In the genomic region with DNA sequence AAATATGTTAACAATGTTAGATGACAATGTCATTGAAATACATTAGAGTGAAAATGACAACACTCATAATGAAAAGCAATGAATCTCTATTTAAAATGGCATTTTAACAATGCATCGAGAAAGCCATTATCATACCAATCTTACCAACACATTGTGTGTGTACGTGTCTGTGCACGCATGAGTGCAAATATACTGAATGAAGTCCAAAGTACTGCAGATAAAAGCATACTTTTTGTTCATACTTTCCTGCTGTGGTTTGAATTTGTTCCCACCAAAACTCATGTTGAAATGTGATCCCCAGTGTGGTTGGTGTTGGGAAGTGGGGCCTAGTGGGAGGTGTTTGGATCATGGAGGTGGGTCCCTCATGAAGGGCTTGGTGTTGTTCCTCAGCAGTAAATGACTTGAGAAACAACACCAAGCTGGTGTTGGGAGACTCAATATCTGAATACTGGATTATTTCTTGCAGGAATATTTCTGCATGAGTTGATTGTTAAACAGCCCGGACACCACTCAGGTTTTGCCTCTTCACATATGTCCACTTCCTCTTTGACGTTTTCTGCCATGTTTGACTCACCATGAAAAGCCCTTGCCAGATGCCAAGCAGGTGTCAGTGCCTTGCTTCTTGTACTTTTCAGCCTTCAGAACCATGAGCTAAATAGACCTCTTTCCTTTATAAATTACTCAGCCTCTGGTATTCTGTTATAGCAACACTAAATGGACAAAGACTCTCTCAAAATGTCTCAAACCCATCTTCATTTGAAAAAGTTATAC, we compare ENCODE assay signal across 1 cellular context.
TF ChIP-seq lines count a peak whose summit lies in the region.

No MANE protein-coding gene starts in this region.

TF ChIP-seq in HEK293, 187 proteins besides CTCF, POLR2A, EP300 and RAD21 (continued from another document):
- TF ChIP-seq, protein P1, sequence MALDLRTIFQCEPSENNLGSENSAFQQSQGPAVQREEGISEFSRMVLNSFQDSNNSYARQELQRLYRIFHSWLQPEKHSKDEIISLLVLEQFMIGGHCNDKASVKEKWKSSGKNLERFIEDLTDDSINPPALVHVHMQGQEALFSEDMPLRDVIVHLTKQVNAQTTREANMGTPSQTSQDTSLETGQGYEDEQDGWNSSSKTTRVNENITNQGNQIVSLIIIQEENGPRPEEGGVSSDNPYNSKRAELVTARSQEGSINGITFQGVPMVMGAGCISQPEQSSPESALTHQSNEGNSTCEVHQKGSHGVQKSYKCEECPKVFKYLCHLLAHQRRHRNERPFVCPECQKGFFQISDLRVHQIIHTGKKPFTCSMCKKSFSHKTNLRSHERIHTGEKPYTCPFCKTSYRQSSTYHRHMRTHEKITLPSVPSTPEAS (tag by site-specific recombination; IDR thresholded peaks at IDR 0.05): no peak
- TF ChIP-seq ZBTB17 (tag by site-specific recombination; IDR thresholded peaks at IDR 0.05): peak; percentile 55; the same call in 1 of the 2 replicates
- no peak for TF ChIP-seq ZNF341 (tag by site-specific recombination; IDR thresholded peaks at IDR 0.05; ENCODE audit: low read depth)
- no peak for TF ChIP-seq ZFP41 (tag by site-specific recombination; IDR thresholded peaks at IDR 0.05; ENCODE audit: borderline replicate concordance)
- TF ChIP-seq ZNF366 (tag by site-specific recombination; conservative IDR thresholded peaks at IDR 0.05): 0 out of 2 replicates have a peak, but pooled peaks have one; percentile 16
- TF ChIP-seq ZNF354C (tag by site-specific recombination; IDR thresholded peaks at IDR 0.05; ENCODE audit: borderline replicate concordance, low read depth): no peak
- TF ChIP-seq IKZF3 (tag by site-specific recombination; IDR thresholded peaks at IDR 0.05): no peak
- peak; percentile 85 for TF ChIP-seq BCL11A (tag by site-specific recombination; IDR thresholded peaks at IDR 0.05; ENCODE audit: low read depth)
- no peak for TF ChIP-seq ZNF175 (tag by site-specific recombination; IDR thresholded peaks at IDR 0.05)
- TF ChIP-seq, protein P2, sequence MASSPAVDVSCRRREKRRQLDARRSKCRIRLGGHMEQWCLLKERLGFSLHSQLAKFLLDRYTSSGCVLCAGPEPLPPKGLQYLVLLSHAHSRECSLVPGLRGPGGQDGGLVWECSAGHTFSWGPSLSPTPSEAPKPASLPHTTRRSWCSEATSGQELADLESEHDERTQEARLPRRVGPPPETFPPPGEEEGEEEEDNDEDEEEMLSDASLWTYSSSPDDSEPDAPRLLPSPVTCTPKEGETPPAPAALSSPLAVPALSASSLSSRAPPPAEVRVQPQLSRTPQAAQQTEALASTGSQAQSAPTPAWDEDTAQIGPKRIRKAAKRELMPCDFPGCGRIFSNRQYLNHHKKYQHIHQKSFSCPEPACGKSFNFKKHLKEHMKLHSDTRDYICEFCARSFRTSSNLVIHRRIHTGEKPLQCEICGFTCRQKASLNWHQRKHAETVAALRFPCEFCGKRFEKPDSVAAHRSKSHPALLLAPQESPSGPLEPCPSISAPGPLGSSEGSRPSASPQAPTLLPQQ (tag by site-specific recombination; IDR thresholded peaks at IDR 0.05): peak; percentile 81
- no peak for TF ChIP-seq ZNF645 (tag by site-specific recombination; IDR thresholded peaks at IDR 0.05)
- peak; percentile 45; the same call in 1 of the 2 replicates for TF ChIP-seq ZNF629 (tag by site-specific recombination; IDR thresholded peaks at IDR 0.05)
- TF ChIP-seq, protein P3, sequence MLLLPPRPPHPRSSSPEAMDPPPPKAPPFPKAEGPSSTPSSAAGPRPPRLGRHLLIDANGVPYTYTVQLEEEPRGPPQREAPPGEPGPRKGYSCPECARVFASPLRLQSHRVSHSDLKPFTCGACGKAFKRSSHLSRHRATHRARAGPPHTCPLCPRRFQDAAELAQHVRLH (tag by site-specific recombination; IDR thresholded peaks at IDR 0.05): 0 out of 2 replicates have a peak, but pooled peaks have one; percentile 25
- TF ChIP-seq, protein P4, sequence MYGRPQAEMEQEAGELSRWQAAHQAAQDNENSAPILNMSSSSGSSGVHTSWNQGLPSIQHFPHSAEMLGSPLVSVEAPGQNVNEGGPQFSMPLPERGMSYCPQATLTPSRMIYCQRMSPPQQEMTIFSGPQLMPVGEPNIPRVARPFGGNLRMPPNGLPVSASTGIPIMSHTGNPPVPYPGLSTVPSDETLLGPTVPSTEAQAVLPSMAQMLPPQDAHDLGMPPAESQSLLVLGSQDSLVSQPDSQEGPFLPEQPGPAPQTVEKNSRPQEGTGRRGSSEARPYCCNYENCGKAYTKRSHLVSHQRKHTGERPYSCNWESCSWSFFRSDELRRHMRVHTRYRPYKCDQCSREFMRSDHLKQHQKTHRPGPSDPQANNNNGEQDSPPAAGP (tag by site-specific recombination; IDR thresholded peaks at IDR 0.05): no peak
- TF ChIP-seq, protein P5, sequence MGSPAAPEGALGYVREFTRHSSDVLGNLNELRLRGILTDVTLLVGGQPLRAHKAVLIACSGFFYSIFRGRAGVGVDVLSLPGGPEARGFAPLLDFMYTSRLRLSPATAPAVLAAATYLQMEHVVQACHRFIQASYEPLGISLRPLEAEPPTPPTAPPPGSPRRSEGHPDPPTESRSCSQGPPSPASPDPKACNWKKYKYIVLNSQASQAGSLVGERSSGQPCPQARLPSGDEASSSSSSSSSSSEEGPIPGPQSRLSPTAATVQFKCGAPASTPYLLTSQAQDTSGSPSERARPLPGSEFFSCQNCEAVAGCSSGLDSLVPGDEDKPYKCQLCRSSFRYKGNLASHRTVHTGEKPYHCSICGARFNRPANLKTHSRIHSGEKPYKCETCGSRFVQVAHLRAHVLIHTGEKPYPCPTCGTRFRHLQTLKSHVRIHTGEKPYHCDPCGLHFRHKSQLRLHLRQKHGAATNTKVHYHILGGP (tag by site-specific recombination; IDR thresholded peaks at IDR 0.05): peak; percentile 49; the same call in 1 of the 2 replicates
- TF ChIP-seq, protein P6, sequence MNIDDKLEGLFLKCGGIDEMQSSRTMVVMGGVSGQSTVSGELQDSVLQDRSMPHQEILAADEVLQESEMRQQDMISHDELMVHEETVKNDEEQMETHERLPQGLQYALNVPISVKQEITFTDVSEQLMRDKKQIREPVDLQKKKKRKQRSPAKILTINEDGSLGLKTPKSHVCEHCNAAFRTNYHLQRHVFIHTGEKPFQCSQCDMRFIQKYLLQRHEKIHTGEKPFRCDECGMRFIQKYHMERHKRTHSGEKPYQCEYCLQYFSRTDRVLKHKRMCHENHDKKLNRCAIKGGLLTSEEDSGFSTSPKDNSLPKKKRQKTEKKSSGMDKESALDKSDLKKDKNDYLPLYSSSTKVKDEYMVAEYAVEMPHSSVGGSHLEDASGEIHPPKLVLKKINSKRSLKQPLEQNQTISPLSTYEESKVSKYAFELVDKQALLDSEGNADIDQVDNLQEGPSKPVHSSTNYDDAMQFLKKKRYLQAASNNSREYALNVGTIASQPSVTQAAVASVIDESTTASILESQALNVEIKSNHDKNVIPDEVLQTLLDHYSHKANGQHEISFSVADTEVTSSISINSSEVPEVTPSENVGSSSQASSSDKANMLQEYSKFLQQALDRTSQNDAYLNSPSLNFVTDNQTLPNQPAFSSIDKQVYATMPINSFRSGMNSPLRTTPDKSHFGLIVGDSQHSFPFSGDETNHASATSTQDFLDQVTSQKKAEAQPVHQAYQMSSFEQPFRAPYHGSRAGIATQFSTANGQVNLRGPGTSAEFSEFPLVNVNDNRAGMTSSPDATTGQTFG (tag by site-specific recombination; IDR thresholded peaks at IDR 0.05; ENCODE audit: borderline replicate concordance): no peak
- TF ChIP-seq GLIS2 (tag by site-specific recombination; IDR thresholded peaks at IDR 0.05): 0 out of 2 replicates have a peak, but pooled peaks have one; percentile 17
- TF ChIP-seq ZNF830 (tag by site-specific recombination; IDR thresholded peaks at IDR 0.05; ENCODE audit: low read depth): no peak
- no peak for TF ChIP-seq ZNF514 (tag by site-specific recombination; IDR thresholded peaks at IDR 0.05)
- TF ChIP-seq ZNF561 (tag by site-specific recombination; IDR thresholded peaks at IDR 0.05; ENCODE audit: borderline replicate concordance): no peak
- TF ChIP-seq, protein P7, sequence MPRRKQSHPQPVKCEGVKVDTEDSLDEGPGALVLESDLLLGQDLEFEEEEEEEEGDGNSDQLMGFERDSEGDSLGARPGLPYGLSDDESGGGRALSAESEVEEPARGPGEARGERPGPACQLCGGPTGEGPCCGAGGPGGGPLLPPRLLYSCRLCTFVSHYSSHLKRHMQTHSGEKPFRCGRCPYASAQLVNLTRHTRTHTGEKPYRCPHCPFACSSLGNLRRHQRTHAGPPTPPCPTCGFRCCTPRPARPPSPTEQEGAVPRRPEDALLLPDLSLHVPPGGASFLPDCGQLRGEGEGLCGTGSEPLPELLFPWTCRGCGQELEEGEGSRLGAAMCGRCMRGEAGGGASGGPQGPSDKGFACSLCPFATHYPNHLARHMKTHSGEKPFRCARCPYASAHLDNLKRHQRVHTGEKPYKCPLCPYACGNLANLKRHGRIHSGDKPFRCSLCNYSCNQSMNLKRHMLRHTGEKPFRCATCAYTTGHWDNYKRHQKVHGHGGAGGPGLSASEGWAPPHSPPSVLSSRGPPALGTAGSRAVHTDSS (tag by site-specific recombination; IDR thresholded peaks at IDR 0.05): no peak
- TF ChIP-seq ZBTB8A (tag by site-specific recombination; IDR thresholded peaks at IDR 0.05): 0 out of 2 replicates have a peak, but pooled peaks have one; percentile 17
- no peak for TF ChIP-seq ZNF571 (tag by site-specific recombination; IDR thresholded peaks at IDR 0.05)
- TF ChIP-seq ZNF362 (tag by site-specific recombination; IDR thresholded peaks at IDR 0.05): peak; percentile 70; the same call in 1 of the 2 replicates
- peak; percentile 44; the same call in 1 of the 2 replicates for TF ChIP-seq SP3 (tag by site-specific recombination; IDR thresholded peaks at IDR 0.05)
- TF ChIP-seq, protein P8, sequence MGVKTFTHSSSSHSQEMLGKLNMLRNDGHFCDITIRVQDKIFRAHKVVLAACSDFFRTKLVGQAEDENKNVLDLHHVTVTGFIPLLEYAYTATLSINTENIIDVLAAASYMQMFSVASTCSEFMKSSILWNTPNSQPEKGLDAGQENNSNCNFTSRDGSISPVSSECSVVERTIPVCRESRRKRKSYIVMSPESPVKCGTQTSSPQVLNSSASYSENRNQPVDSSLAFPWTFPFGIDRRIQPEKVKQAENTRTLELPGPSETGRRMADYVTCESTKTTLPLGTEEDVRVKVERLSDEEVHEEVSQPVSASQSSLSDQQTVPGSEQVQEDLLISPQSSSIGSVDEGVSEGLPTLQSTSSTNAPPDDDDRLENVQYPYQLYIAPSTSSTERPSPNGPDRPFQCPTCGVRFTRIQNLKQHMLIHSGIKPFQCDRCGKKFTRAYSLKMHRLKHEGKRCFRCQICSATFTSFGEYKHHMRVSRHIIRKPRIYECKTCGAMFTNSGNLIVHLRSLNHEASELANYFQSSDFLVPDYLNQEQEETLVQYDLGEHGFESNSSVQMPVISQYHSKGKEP (tag by site-specific recombination; IDR thresholded peaks at IDR 0.05): peak; percentile 97
- peak; percentile 51; the same call in 1 of the 2 replicates for TF ChIP-seq OSR2 (tag by site-specific recombination; IDR thresholded peaks at IDR 0.05)
- TF ChIP-seq ZNF623 (tag by site-specific recombination; IDR thresholded peaks at IDR 0.05): peak; percentile 9; the same call in 1 of the 2 replicates
- TF ChIP-seq, protein P9, sequence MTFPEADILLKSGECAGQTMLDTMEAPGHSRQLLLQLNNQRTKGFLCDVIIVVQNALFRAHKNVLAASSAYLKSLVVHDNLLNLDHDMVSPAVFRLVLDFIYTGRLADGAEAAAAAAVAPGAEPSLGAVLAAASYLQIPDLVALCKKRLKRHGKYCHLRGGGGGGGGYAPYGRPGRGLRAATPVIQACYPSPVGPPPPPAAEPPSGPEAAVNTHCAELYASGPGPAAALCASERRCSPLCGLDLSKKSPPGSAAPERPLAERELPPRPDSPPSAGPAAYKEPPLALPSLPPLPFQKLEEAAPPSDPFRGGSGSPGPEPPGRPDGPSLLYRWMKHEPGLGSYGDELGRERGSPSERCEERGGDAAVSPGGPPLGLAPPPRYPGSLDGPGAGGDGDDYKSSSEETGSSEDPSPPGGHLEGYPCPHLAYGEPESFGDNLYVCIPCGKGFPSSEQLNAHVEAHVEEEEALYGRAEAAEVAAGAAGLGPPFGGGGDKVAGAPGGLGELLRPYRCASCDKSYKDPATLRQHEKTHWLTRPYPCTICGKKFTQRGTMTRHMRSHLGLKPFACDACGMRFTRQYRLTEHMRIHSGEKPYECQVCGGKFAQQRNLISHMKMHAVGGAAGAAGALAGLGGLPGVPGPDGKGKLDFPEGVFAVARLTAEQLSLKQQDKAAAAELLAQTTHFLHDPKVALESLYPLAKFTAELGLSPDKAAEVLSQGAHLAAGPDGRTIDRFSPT (tag by site-specific recombination; IDR thresholded peaks at IDR 0.05): no peak
- TF ChIP-seq ZNF19 (tag by site-specific recombination; IDR thresholded peaks at IDR 0.05; ENCODE audit: low read depth): no peak
- TF ChIP-seq KLF7 (tag by site-specific recombination; IDR thresholded peaks at IDR 0.05; ENCODE audit: borderline replicate concordance): no peak
- peak; percentile 85; the same call in 1 of the 2 replicates for TF ChIP-seq MEIS1 (CRISPR knock-in tag; IDR thresholded peaks at IDR 0.05; ENCODE audit: borderline replicate concordance)
- peak; percentile 69 for TF ChIP-seq PRDM6 (tag by site-specific recombination; IDR thresholded peaks at IDR 0.05)
